10 cellular contexts compared by ENCODE assay signal in the genomic region with DNA sequence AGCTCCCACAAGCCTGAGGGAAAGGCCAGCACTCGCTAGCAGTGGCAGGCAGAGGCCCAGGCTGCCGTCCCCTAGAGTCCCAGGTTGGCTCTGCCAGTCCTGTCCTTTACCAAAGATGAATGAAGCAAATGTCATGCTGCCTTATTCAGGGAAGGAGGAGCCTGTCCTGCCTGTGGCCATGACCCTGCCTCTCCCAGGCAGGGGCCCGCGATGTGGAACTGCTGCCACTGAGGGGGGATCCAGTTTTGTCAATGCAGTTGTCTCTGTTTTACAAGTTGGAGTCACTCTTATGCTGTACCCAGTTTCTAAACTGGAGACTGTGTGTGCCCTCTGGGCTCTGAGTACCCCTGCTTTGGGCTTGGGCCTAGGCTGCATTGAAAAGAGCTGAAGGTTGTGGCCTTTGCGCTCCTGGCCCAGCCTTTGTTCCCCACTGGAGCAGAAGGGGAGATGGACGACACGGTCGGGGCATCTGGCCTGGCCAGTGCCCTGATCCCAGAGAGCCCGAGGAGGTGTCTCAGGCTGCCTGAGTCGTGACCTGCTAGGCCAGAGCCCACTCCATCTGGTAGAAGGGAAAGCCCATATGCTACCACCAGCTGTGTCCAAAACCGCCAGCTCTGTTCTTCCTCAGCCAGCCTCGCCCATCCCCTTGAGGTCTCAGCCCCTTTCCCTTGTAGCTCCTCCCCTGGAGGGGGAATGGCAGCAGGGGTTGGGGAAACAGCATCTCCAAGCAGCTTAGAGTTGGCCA. TPM values are rescaled to one million over a fixed set of nuclear protein-coding genes. Genes with fewer than 3 reads are reported as not detected.
DNase-seq lines count a peak whose midpoint lies in the region; ATAC-seq and TF ChIP-seq lines count a peak whose summit lies in the region.
"Had no signal": no experiment of that assay in that cellular context is flagged by ENCODE, and none has a peak within 500 bp of the region (broad histone marks: within the 10 kb centered on the region; RNA-seq: fewer than 3 reads in every experiment).

No MANE protein-coding gene starts in this region.

- TF ChIP-seq CTCF in nephron progenitor cell (IDR thresholded peaks at IDR 0.05) (no peak), Caco-2 (IDR thresholded peaks at IDR 0.05; ENCODE audit: insufficient read depth in 1 of 2, low read depth in 1 of 2, low read length in 1 of 2, severe bottlenecking in 1 of 2, unreplicated experiment in 1 of 2) (no peak)

- H3K4me1 Mint-ChIP-seq in nephron progenitor cell = peaks cover 45% of the 10 kb centered on the region
- H3K4me1 Mint-ChIP-seq in Caco-2 (ENCODE audit: low read depth, unreplicated experiment) = no peaks in the 10 kb centered on the region

- POLR2A ChIA-PET in Caco-2 (lab: Charles Lee) = no interaction called here

- no peaks in the 10 kb centered on the region for H3K36me3 ChIP-seq in Caco-2 (ENCODE audit: control insufficient read depth, insufficient read depth, low read length)

- BruUV-seq in Caco-2 (replicated peaks; lab: Mats Ljungman, UMichigan) = no TSS peak

- H3K4me3 ChIP-seq in Caco-2 (ENCODE audit: low read depth, low read length) = no peak overlapping the region
- H3K4me3 ChIP-seq: SJCRH30 had no signal

- peak; percentile 35 for DNase-seq in Daoy (ENCODE audit: low read depth)
- DNase-seq in MV-4-11 (lab: John Stamatoyannopoulos, UW) = peak; percentile 17
- no peak for DNase-seq in activated naive CD4-positive, alpha-beta T cell treated with anti-CD3 and anti-CD28 coated beads, Interleukin-2, amount 50 U/mL, for 72 hours (ENCODE audit: low spot score in 2 of 2)
- DNase-seq in nephron progenitor cell = no peak
- DNase-seq in CD1c-positive myeloid dendritic cell (ENCODE audit: extremely low spot score) = no peak
- no peak for DNase-seq in Caco-2
- no peak for DNase-seq in Right ventricle myocardium superior
- DNase-seq: NCI-H187 had no signal

- no peak for ATAC-seq in activated naive CD4-positive, alpha-beta T cell treated with anti-CD3 and anti-CD28 coated beads, Interleukin-2, amount 50 U/mL, for 72 hours
- ATAC-seq in Right ventricle myocardium superior (ENCODE audit: poor library complexity) (no peak), HG02642 (IDR thresholded peaks at IDR 0.05; ENCODE audit: poor library complexity, unreplicated experiment) (no peak)

- peaks cover 6% of the 10 kb centered on the region for H3K27me3 Mint-ChIP-seq in nephron progenitor cell (ENCODE audit: low read depth, poor library complexity)
- no peaks in the 10 kb centered on the region for H3K27me3 Mint-ChIP-seq in Caco-2 (ENCODE audit: insufficient read depth, unreplicated experiment)

- CTCF ChIA-PET in Caco-2 (lab: Charles Lee) = interaction anchor here (0.6 to 1.1 kb wide), 2 partner anchors 80 to 258 kb away, joined by 5 to 7 read pairs; a partner anchor contains a TSS

- intact Hi-C loops in Caco-2 (cut with micrococcal nuclease; ENCODE audit: unreplicated experiment) = loop anchor here (10.0 kb wide), 2 partner anchors 130 to 270 kb away; a partner anchor contains a TSS
- intact Hi-C loops in Right ventricle myocardium superior (cut with DNase I) = no loop called here

- H3K27me3 ChIP-seq in Caco-2 (replicated peaks; ENCODE audit: control insufficient read depth, insufficient read depth, low read length) = no peaks in the 10 kb centered on the region
- H3K27me3 ChIP-seq: SJCRH30 had no signal

- no peaks in the 10 kb centered on the region for H3K9me3 Mint-ChIP-seq in activated naive CD4-positive, alpha-beta T cell treated with anti-CD3 and anti-CD28 coated beads, Interleukin-2, amount 50 U/mL, for 72 hours
- H3K9me3 Mint-ChIP-seq in nephron progenitor cell = no peaks in the 10 kb centered on the region
- H3K9me3 Mint-ChIP-seq in Caco-2 (ENCODE audit: unreplicated experiment) = no peaks in the 10 kb centered on the region

- no peaks in the 10 kb centered on the region for H3K4me1 ChIP-seq in Caco-2
- H3K4me1 ChIP-seq: SJCRH30 had no signal

- no peaks in the 10 kb centered on the region for H3K9me3 ChIP-seq in Caco-2
- H3K9me3 ChIP-seq: SJCRH30 had no signal

- H3K36me3 Mint-ChIP-seq in activated naive CD4-positive, alpha-beta T cell treated with anti-CD3 and anti-CD28 coated beads, Interleukin-2, amount 50 U/mL, for 72 hours = peaks cover 16 to 29% of the 10 kb centered on the region in 2 donors
- peaks cover 26% of the 10 kb centered on the region for H3K36me3 Mint-ChIP-seq in nephron progenitor cell (ENCODE audit: low read depth)
- peaks cover 8% of the 10 kb centered on the region for H3K36me3 Mint-ChIP-seq in Caco-2 (ENCODE audit: insufficient read depth, unreplicated experiment)

- H3K4me3 Mint-ChIP-seq in nephron progenitor cell = no peak overlapping the region
- H3K4me3 Mint-ChIP-seq in Caco-2 (ENCODE audit: unreplicated experiment) = no peak overlapping the region

- peak overlapping the region; percentile 81 to 92 for H3K27ac Mint-ChIP-seq in activated naive CD4-positive, alpha-beta T cell treated with anti-CD3 and anti-CD28 coated beads, Interleukin-2, amount 50 U/mL, for 72 hours
- H3K27ac Mint-ChIP-seq in nephron progenitor cell (peak overlapping the region; percentile 54), Caco-2 (ENCODE audit: unreplicated experiment) (no peak overlapping the region)

RNA-seq across cellular contexts. Expression of a gene that starts 5.5 kb away (rescaled TPM):
- 32.3 and 41.7 TPM in 2 replicates for total RNA-seq in Daoy (2014; rRNA removed; shearing (Covaris generic))
- total RNA-seq in activated naive CD4-positive, alpha-beta T cell treated with anti-CD3 and anti-CD28 coated beads, Interleukin-2, amount 50 U/mL, for 72 hours = 100 to 1,000 TPM in 1 of 2 donors, 10 to 100 TPM in 1; 76.7 to 166 TPM
- 4.1 and 5.1 TPM in 2 replicates for total RNA-seq in Caco-2 (2022)
- 2.4 TPM for total RNA-seq in Right ventricle myocardium superior

RNA-seq across cellular contexts. Expression of a gene that starts 47.2 kb away (rescaled TPM):
- total RNA-seq in Daoy (2014; rRNA removed; shearing (Covaris generic)) = 10.9 and 18.7 TPM in 2 replicates
- 100 to 1,000 TPM in 1 of 2 donors, 10 to 100 TPM in 1; 68.3 to 112 TPM for total RNA-seq in activated naive CD4-positive, alpha-beta T cell treated with anti-CD3 and anti-CD28 coated beads, Interleukin-2, amount 50 U/mL, for 72 hours
- total RNA-seq in Caco-2 (2022) = 23.4 and 24.7 TPM in 2 replicates
- 14.7 TPM for total RNA-seq in Right ventricle myocardium superior

Comparison
In these comparisons a context has a peak if more than half of its experiments do, and no peak if none do; other contexts are left out.
1. DNase-seq: peak in Daoy (single experiment) and MV-4-11 (single experiment); none in activated naive CD4-positive, alpha-beta T cell treated with anti-CD3 and anti-CD28 coated beads, Interleukin-2, amount 50 U/mL, for 72 hours (0 of 2), nephron progenitor cell (single experiment), CD1c-positive myeloid dendritic cell (single experiment), Caco-2 (0 of 2) and Right ventricle myocardium superior (single experiment).